8 cellular contexts compared by ENCODE assay signal in the genomic region with DNA sequence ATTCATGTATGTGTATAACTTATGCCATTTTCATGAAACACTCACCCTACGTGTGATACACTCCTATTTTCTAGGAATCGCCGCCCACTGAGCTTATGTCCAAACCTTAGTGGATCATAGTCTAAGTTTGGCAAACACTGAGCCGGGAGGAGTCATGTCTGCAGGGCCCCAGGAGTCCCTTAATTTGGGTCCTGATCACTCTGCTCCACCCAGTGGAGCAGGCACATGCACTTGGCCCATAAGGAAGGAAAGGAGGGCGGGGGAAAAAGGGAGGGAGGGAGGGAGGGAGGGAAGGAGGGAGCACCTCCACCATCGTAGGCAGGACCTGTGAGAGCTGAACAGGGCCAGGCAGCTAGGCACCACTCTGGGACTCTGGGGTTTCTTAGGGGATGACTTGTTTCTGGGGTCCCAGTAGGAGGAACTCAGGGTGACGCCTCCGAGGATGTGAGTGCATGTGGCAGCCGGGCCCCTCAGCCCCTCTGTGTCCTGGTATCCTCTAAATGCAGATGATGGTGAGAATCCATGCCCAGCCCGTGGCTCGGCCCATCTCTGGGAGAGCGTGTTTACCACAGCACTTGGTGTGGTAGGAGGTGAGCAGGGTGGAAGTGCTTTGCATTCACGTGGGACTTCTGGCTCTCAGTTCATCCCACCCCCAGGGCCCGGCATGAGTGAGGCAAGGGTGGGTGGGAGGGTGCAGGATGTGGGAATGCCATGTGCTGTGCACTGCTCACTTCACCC.
DNase-seq lines count a peak whose midpoint lies in the region; ATAC-seq and TF ChIP-seq lines count a peak whose summit lies in the region.

No MANE protein-coding gene starts in this region.

- peak overlapping the region; percentile 91 to 99 (median 96) for H3K4me2 ChIP-seq in BLaER1 treated with 17β-estradiol and CSF1 and Interleukin-3, amounts not matched to agents 10 nM and 100 nM

- in situ Hi-C loops in HAP-1 (cut with MboI; ENCODE audit: low sequenced_read_pairs) (no loop called here), G401 (cut with HindIII; ENCODE audit: low sequenced_read_pairs) (no loop called here)

- H3K27me3 ChIP-seq in BLaER1 treated with 17β-estradiol and CSF1 and Interleukin-3, amounts not matched to agents 10 nM and 100 nM: peaks cover 0 to 2% (median 0%) of the 10 kb centered on the region in 11 experiments; a peak in 3 of 22 replicates
- peaks cover 4% of the 10 kb centered on the region for H3K27me3 ChIP-seq in neutrophil
- H3K27me3 ChIP-seq in HAP-1 (ENCODE audit: low read depth): no peaks in the 10 kb centered on the region

- H3K9ac ChIP-seq in BLaER1 treated with 17β-estradiol and CSF1 and Interleukin-3, amounts not matched to agents 10 nM and 100 nM: peak overlapping the region in 10 of 11 experiments; percentile 73 to 89 (median 84); a peak in 18 of 22 replicates

- H3K27ac Mint-ChIP-seq in central memory CD8-positive, alpha-beta T cell (ENCODE audit: low read depth): peak overlapping the region; percentile 99

- H4K20me1 ChIP-seq in BLaER1 treated with 17β-estradiol and CSF1 and Interleukin-3, amounts not matched to agents 10 nM and 100 nM: no peaks in the 10 kb centered on the region

- peak overlapping the region; percentile 85 for H3K4me3 Mint-ChIP-seq in central memory CD8-positive, alpha-beta T cell

- H3K4me1 Mint-ChIP-seq in central memory CD8-positive, alpha-beta T cell: peaks cover 75% of the 10 kb centered on the region

- peaks cover 10% of the 10 kb centered on the region for H3K36me3 Mint-ChIP-seq in central memory CD8-positive, alpha-beta T cell (ENCODE audit: insufficient read depth)

- ATAC-seq in central memory CD8-positive, alpha-beta T cell (replicated peaks; ENCODE audit: extremely low read depth, poor library complexity, severe bottlenecking): no peak
- ATAC-seq in HG03045 (IDR thresholded peaks at IDR 0.05; ENCODE audit: unreplicated experiment): no peak

- no peaks in the 10 kb centered on the region for H3K27me3 Mint-ChIP-seq in central memory CD8-positive, alpha-beta T cell

- no peaks in the 10 kb centered on the region for H3K9me3 ChIP-seq in BLaER1 treated with 17β-estradiol and CSF1 and Interleukin-3, amounts not matched to agents 10 nM and 100 nM (replicated peaks in 1 of 11)
- H3K9me3 ChIP-seq in neutrophil (no peaks in the 10 kb centered on the region), HAP-1 (no peaks in the 10 kb centered on the region)

- TF ChIP-seq CTCF in NB4 (IDR thresholded peaks at IDR 0.05; ENCODE audit: low read depth, low read length): no peak
- no peak for TF ChIP-seq CTCF in neutrophil (IDR thresholded peaks at IDR 0.05)

- TF ChIP-seq POLR2A in NB4 (IDR thresholded peaks at IDR 0.05; ENCODE audit: extremely low read depth, insufficient read length): no peak

- H3K27ac ChIP-seq in BLaER1 treated with 17β-estradiol and CSF1 and Interleukin-3, amounts not matched to agents 10 nM and 100 nM: peak overlapping the region in 10 of 11 experiments; percentile 78 to 97 (median 92); a peak in 20 of 22 replicates
- H3K27ac ChIP-seq in neutrophil: peak overlapping the region; percentile 76

- DNase-seq in NB4 (ENCODE audit: low read depth) (peak; percentile 51), HAP-1 (ENCODE audit: low spot score in 2 of 2) (no peak), G401 (ENCODE audit: low spot score) (no peak), pons (ENCODE audit: low spot score) (no peak)
- DNase-seq in central memory CD8-positive, alpha-beta T cell (ENCODE audit: low spot score in 2 of 2): no peak

- peaks cover 64 to 93% (median 88%) of the 10 kb centered on the region in 10 experiments for H3K4me1 ChIP-seq in BLaER1 treated with 17β-estradiol and CSF1 and Interleukin-3, amounts not matched to agents 10 nM and 100 nM
- H3K4me1 ChIP-seq in neutrophil (ENCODE audit: control insufficient read depth in 1 of 2, insufficient read depth in 1 of 2, low read depth in 1 of 2, low read length in 1 of 2) (peaks cover 30 to 37% of the 10 kb centered on the region in 2 experiments), HAP-1 (peaks cover 9% of the 10 kb centered on the region)

- peak overlapping the region in 9 of 10 experiments; percentile 28 to 65 (median 53); a peak in 13 of 20 replicates for H3K4me3 ChIP-seq in BLaER1 treated with 17β-estradiol and CSF1 and Interleukin-3, amounts not matched to agents 10 nM and 100 nM
- H3K4me3 ChIP-seq in NB4 (ENCODE audit: low read depth, low read length) (peak overlapping the region; percentile 9), neutrophil (ENCODE audit: low read depth in 1 of 2, low read length in 1 of 2) (peak overlapping the region in 1 of 2 experiments; percentile 47), HAP-1 (no peak overlapping the region)

- no peaks in the 10 kb centered on the region for H3K9me3 Mint-ChIP-seq in central memory CD8-positive, alpha-beta T cell

- H3K36me3 ChIP-seq in BLaER1 treated with 17β-estradiol and CSF1 and Interleukin-3, amounts not matched to agents 10 nM and 100 nM: no peaks in the 10 kb centered on the region
- H3K36me3 ChIP-seq in neutrophil (no peaks in the 10 kb centered on the region), HAP-1 (replicated peaks) (no peaks in the 10 kb centered on the region)
